ENCODE assay signal across 10 cellular contexts in genomic region chr13:20713751-20714150, GRCh38. TPM values are rescaled to one million over a fixed set of nuclear protein-coding genes. Genes with fewer than 3 reads are reported as not detected.
DNase-seq lines count a peak whose midpoint lies in the region; ATAC-seq and TF ChIP-seq lines count a peak whose summit lies in the region.
"Had no signal": no experiment of that assay in that cellular context is flagged by ENCODE, and none has a peak within 500 bp of the region (broad histone marks: within the 10 kb centered on the region; RNA-seq: fewer than 3 reads in every experiment).

No MANE protein-coding gene starts in this region.

- H3K27ac Mint-ChIP-seq in nephron progenitor cell, result no peak overlapping the region

- H3K27ac ChIP-seq in skeletal muscle tissue (ENCODE audit: low read depth, low read length), result peak overlapping the region; percentile 97

- H3K27me3 ChIP-seq in skeletal muscle tissue (ENCODE audit: control insufficient read depth in 3 of 3, insufficient read depth in 3 of 3, low read length in 3 of 3), result peaks cover 0 to 2% (median 0%) of the 10 kb centered on the region in 3 donors

- peak; percentile 70 for DNase-seq in GM03348 (ENCODE audit: low spot score)
- peak; percentile 55 to 69 for DNase-seq in foreskin fibroblast
- DNase-seq in nephron progenitor cell, result no peak
- no peak for DNase-seq in MV-4-11 (lab: John Stamatoyannopoulos, UW)
- DNase-seq in effector CD4-positive, alpha-beta T cell, result no peak
- DNase-seq in stimulated activated CD4-positive, alpha-beta T cell treated with anti-CD3 and anti-CD28 coated beads, Interleukin-2, amount 100 ng/mL, for 48 hours, result no peak
- DNase-seq: GF-D8, NCI-H1694 treated with DMSO at 0.1 percent for 48 hours had no signal

- peaks cover 31 to 47% (median 44%) of the 10 kb centered on the region in 3 donors for H3K4me1 ChIP-seq in skeletal muscle tissue (ENCODE audit: control insufficient read depth in 3 of 3, insufficient read depth in 3 of 3, low read length in 3 of 3)

- TF ChIP-seq CTCF in foreskin fibroblast (IDR thresholded peaks at IDR 0.05; ENCODE audit: low read depth, low read length) (no peak), nephron progenitor cell (IDR thresholded peaks at IDR 0.05) (no peak)

- no peaks in the 10 kb centered on the region for H3K9me3 ChIP-seq in skeletal muscle tissue (ENCODE audit: control insufficient read depth in 3 of 3, low read length in 3 of 3)

- H3K4me1 Mint-ChIP-seq in nephron progenitor cell, result peaks cover 41% of the 10 kb centered on the region

- H3K4me3 ChIP-seq in foreskin fibroblast (ENCODE audit: low read depth in 1 of 2, low read length in 2 of 2) (peak overlapping the region; percentile 1 to 3), skeletal muscle tissue (ENCODE audit: low read length in 3 of 3) (peak overlapping the region in 2 of 3 donors; percentile 36 to 58)

- H3K9me3 Mint-ChIP-seq in nephron progenitor cell, result no peaks in the 10 kb centered on the region

- H3K36me3 Mint-ChIP-seq in nephron progenitor cell (ENCODE audit: low read depth), result no peaks in the 10 kb centered on the region

- H3K27me3 Mint-ChIP-seq in nephron progenitor cell (ENCODE audit: low read depth, poor library complexity), result peaks cover 18% of the 10 kb centered on the region

- no peak overlapping the region for H3K4me3 Mint-ChIP-seq in nephron progenitor cell

- peaks cover 0 to 2% (median 2%) of the 10 kb centered on the region in 3 donors for H3K36me3 ChIP-seq in skeletal muscle tissue (ENCODE audit: control insufficient read depth in 3 of 3, insufficient read depth in 3 of 3, low read length in 3 of 3)

- peak overlapping the region in 2 of 3 donors; percentile 77 to 83 for H3K9ac ChIP-seq in skeletal muscle tissue (ENCODE audit: low read depth in 1 of 3, low read length in 3 of 3)

- ATAC-seq in SK-N-SH treated with all-trans-retinoic acid at 6 μM for 48 hours, result peak; percentile 30

TF ChIP-seq in SK-N-SH treated with all-trans-retinoic acid at 6 μM for 48 hours, 23 proteins besides CTCF, POLR2A, EP300 and RAD21:
- TF ChIP-seq ZFP30 (CRISPR knock-in tag; IDR thresholded peaks at IDR 0.05) (no peak), BACH2 (CRISPR knock-in tag; IDR thresholded peaks at IDR 0.05; ENCODE audit: borderline replicate concordance) (no peak), TCF4 (CRISPR knock-in tag; IDR thresholded peaks at IDR 0.05; ENCODE audit: borderline replicate concordance) (no peak), ZFP3 (CRISPR knock-in tag; IDR thresholded peaks at IDR 0.05) (no peak), ZNF70 (CRISPR knock-in tag; IDR thresholded peaks at IDR 0.05) (no peak), ZNF565 (CRISPR knock-in tag; conservative IDR thresholded peaks at IDR 0.05; ENCODE audit: low read depth) (no peak), ZC3H10 (CRISPR knock-in tag; IDR thresholded peaks at IDR 0.05) (no peak)
TF ChIP-seq in SK-N-SH treated with all-trans-retinoic acid at 6 μM for 48 hours: peak in this region for 0.

RNA-seq across cellular contexts. Expression of gene IL17D, which starts 10.3 kb away (rescaled TPM):
- total RNA-seq in skeletal muscle tissue, result 7.3 TPM

Comparison
In these comparisons a context has a peak if more than half of its experiments do, and no peak if none do; other contexts are left out.
1. DNase-seq: peak in GM03348 (single experiment) and foreskin fibroblast (2 of 2); none in nephron progenitor cell (single experiment), MV-4-11 (single experiment), effector CD4-positive, alpha-beta T cell (single experiment) and stimulated activated CD4-positive, alpha-beta T cell treated with anti-CD3 and anti-CD28 coated beads, Interleukin-2, amount 100 ng/mL, for 48 hours (0 of 2).